13 cellular contexts compared by ENCODE assay signal in genomic region chr4:147060171-147060931, GRCh38.
DNase-seq lines count a peak whose midpoint lies in the region; ATAC-seq and TF ChIP-seq lines count a peak whose summit lies in the region.
"Had no signal": no experiment of that assay in that cellular context is flagged by ENCODE, and none has a peak within 500 bp of the region (broad histone marks: within the 10 kb centered on the region; RNA-seq: fewer than 3 reads in every experiment).

No MANE protein-coding gene starts in this region.

- DNase-seq in G401 (ENCODE audit: low spot score), result peak; percentile 23
- DNase-seq in astrocyte of the cerebellum (ENCODE audit: low read depth), result peak; percentile 91
- peak in 1 of 5 donors; percentile 10 for DNase-seq in heart left ventricle
- peak; percentile 8 for DNase-seq in renal cortical epithelial cell (ENCODE audit: low read depth)
- DNase-seq in OCI-M2 (lab: John Stamatoyannopoulos, UW; ENCODE audit: unreplicated experiment), result no peak
- no peak for DNase-seq in omental fat pad (ENCODE audit: low spot score)
- DNase-seq in activated naive CD8-positive, alpha-beta T cell treated with anti-CD3 and anti-CD28 coated beads, Interleukin-2, amount 50 U/mL, for 24 hours, result no peak
- no peak for DNase-seq in NCI-H82 treated with DMSO at 0.1 percent for 48 hours (lab: John Stamatoyannopoulos, UW; ENCODE audit: unreplicated experiment)
- DNase-seq: COR-L47, NCI-H2081, Peyer's patch had no signal

- ATAC-seq in heart left ventricle (peak in 3 of 4 donors; percentile 11 to 29 (median 12)), omental fat pad (ENCODE audit: low FRiP score) (no peak)
- ATAC-seq in activated naive CD8-positive, alpha-beta T cell treated with anti-CD3 and anti-CD28 coated beads, Interleukin-2, amount 50 U/mL, for 24 hours, result no peak
- ATAC-seq: natural killer cell treated with Interleukin-12 subunit alpha and Interleukin-12 subunit beta and Interleukin-15 and Interleukin-18, amount 100 ng/mL, for 72 hours; stimulated activated effector memory CD8-positive, alpha-beta T cell treated with anti-CD3 and anti-CD28 coated beads, Interleukin-12 subunit alpha, Interleukin-12 subunit beta, amount 100 ng/mL, for 72 hours had no signal

- H3K36me3 Mint-ChIP-seq in activated naive CD8-positive, alpha-beta T cell treated with anti-CD3 and anti-CD28 coated beads, Interleukin-2, amount 50 U/mL, for 24 hours (ENCODE audit: low read depth), result no peaks in the 10 kb centered on the region
- H3K36me3 Mint-ChIP-seq: natural killer cell treated with Interleukin-12 subunit alpha and Interleukin-12 subunit beta and Interleukin-15 and Interleukin-18, amount 100 ng/mL, for 72 hours; stimulated activated effector memory CD8-positive, alpha-beta T cell treated with anti-CD3 and anti-CD28 coated beads, Interleukin-12 subunit alpha, Interleukin-12 subunit beta, amount 100 ng/mL, for 72 hours had no signal

- peaks cover 0 to 11% (median 0%) of the 10 kb centered on the region in 12 donors for H3K4me1 ChIP-seq in heart left ventricle
- H3K4me1 ChIP-seq: Peyer's patch had no signal

- H3K36me3 ChIP-seq in heart left ventricle, result no peaks in the 10 kb centered on the region
- H3K36me3 ChIP-seq: Peyer's patch had no signal

- H3K27ac ChIP-seq in heart left ventricle, result peak overlapping the region in 1 of 12 donors; percentile 27
- H3K27ac ChIP-seq: Peyer's patch had no signal

- in situ Hi-C loops in G401 (cut with HindIII; ENCODE audit: low sequenced_read_pairs), result no loop called here
- in situ Hi-C loops in astrocyte of the cerebellum (cut with HindIII; ENCODE audit: low sequenced_read_pairs), result no loop called here

- no peak overlapping the region for H3K27ac Mint-ChIP-seq in activated naive CD8-positive, alpha-beta T cell treated with anti-CD3 and anti-CD28 coated beads, Interleukin-2, amount 50 U/mL, for 24 hours
- H3K27ac Mint-ChIP-seq: natural killer cell treated with Interleukin-12 subunit alpha and Interleukin-12 subunit beta and Interleukin-15 and Interleukin-18, amount 100 ng/mL, for 72 hours; stimulated activated effector memory CD8-positive, alpha-beta T cell treated with anti-CD3 and anti-CD28 coated beads, Interleukin-12 subunit alpha, Interleukin-12 subunit beta, amount 100 ng/mL, for 72 hours had no signal

- H3K4me3 Mint-ChIP-seq in activated naive CD8-positive, alpha-beta T cell treated with anti-CD3 and anti-CD28 coated beads, Interleukin-2, amount 50 U/mL, for 24 hours, result no peak overlapping the region
- H3K4me3 Mint-ChIP-seq: natural killer cell treated with Interleukin-12 subunit alpha and Interleukin-12 subunit beta and Interleukin-15 and Interleukin-18, amount 100 ng/mL, for 72 hours; stimulated activated effector memory CD8-positive, alpha-beta T cell treated with anti-CD3 and anti-CD28 coated beads, Interleukin-12 subunit alpha, Interleukin-12 subunit beta, amount 100 ng/mL, for 72 hours had no signal

- TF ChIP-seq CTCF in astrocyte of the cerebellum (IDR thresholded peaks at IDR 0.05; ENCODE audit: low read depth, low read length, missing control alignments) (no peak), heart left ventricle (IDR thresholded peaks at IDR 0.05) (no peak), omental fat pad (IDR thresholded peaks at IDR 0.05) (no peak)

- peaks cover 10% of the 10 kb centered on the region for H3K4me1 Mint-ChIP-seq in activated naive CD8-positive, alpha-beta T cell treated with anti-CD3 and anti-CD28 coated beads, Interleukin-2, amount 50 U/mL, for 24 hours

- no peaks in the 10 kb centered on the region for H3K27me3 ChIP-seq in heart left ventricle
- H3K27me3 ChIP-seq: Peyer's patch had no signal

- intact Hi-C loops in heart left ventricle (cut with DNase I), result no loop called here

- H3K27me3 Mint-ChIP-seq in activated naive CD8-positive, alpha-beta T cell treated with anti-CD3 and anti-CD28 coated beads, Interleukin-2, amount 50 U/mL, for 24 hours, result peaks cover 2% of the 10 kb centered on the region

- 37 to 51% (median 47%) methylated on average over 3 of the region's 3 CpGs for WGBS in heart left ventricle, 4 donors

- H3K4me3 ChIP-seq in astrocyte of the cerebellum (ENCODE audit: low read depth, low read length) (no peak overlapping the region), heart left ventricle (no peak overlapping the region)
- H3K4me3 ChIP-seq: Peyer's patch had no signal

- H3K9me3 Mint-ChIP-seq in activated naive CD8-positive, alpha-beta T cell treated with anti-CD3 and anti-CD28 coated beads, Interleukin-2, amount 50 U/mL, for 24 hours, result peaks cover 5% of the 10 kb centered on the region
- H3K9me3 Mint-ChIP-seq: natural killer cell treated with Interleukin-12 subunit alpha and Interleukin-12 subunit beta and Interleukin-15 and Interleukin-18, amount 100 ng/mL, for 72 hours; stimulated activated effector memory CD8-positive, alpha-beta T cell treated with anti-CD3 and anti-CD28 coated beads, Interleukin-12 subunit alpha, Interleukin-12 subunit beta, amount 100 ng/mL, for 72 hours had no signal

- TF ChIP-seq POLR2A in heart left ventricle (IDR thresholded peaks at IDR 0.05), result no peak

- H3K9me3 ChIP-seq in heart left ventricle, result no peaks in the 10 kb centered on the region
- H3K9me3 ChIP-seq: Peyer's patch had no signal

Comparison
In these comparisons a context has a peak if more than half of its experiments do, and no peak if none do; other contexts are left out.
1. DNase-seq: peak in G401 (single experiment), astrocyte of the cerebellum (single experiment) and renal cortical epithelial cell (single experiment); none in OCI-M2 (single experiment), omental fat pad (single experiment), activated naive CD8-positive, alpha-beta T cell treated with anti-CD3 and anti-CD28 coated beads, Interleukin-2, amount 50 U/mL, for 24 hours (single experiment) and NCI-H82 treated with DMSO at 0.1 percent for 48 hours (single experiment).
2. ATAC-seq: peak in heart left ventricle (3 of 4); none in omental fat pad (single experiment) and activated naive CD8-positive, alpha-beta T cell treated with anti-CD3 and anti-CD28 coated beads, Interleukin-2, amount 50 U/mL, for 24 hours (single experiment).